ENCODE assay signal across 10 cellular contexts in the genomic region with DNA sequence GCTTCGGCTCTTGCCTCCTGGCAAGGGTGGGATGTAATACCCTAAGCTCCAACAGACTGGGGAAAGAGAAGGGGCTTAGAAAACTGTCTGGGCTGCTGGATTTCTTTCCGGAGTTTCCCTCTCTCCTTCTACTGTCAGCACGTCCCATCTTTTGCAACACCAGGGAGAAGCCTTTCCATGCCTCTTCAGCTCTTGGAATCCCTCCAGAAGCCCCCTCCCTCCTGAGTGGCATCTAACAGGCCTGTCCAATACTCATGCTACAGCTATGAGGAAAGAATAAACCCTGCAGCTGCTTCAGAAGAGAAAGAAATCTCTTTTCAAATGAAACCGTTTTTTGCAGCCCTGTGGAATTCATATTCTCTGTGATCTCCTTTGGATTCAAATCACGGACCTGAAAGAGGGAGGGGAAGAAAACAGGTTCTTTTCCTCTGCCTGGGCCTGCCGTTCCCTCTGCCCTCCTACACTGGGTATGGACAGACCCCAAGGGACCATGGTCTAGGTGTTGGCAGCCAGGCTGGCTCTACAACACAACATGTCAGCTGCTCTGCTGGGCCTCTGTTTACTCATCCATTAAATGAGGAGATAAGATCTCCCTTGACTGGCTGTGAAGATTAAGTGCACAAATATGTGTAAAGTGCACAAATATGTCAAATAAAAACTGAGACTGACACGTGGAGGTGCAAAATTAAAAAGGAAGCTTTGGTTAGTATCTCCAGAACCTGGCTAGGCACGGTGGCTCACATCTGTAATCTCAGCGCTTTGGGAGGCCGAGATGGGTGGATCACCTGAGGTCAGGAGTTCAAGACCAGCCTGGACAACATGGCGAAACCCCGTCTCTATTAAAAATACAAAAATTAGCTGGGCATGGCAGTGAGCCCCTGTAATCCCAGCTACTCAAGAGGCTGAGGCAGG. TPM values are rescaled to one million over a fixed set of nuclear protein-coding genes. Genes with fewer than 3 reads are reported as not detected.
DNase-seq lines count a peak whose midpoint lies in the region; ATAC-seq and TF ChIP-seq lines count a peak whose summit lies in the region.
"Had no signal": no experiment of that assay in that cellular context is flagged by ENCODE, and none has a peak within 500 bp of the region (broad histone marks: within the 10 kb centered on the region; RNA-seq: fewer than 3 reads in every experiment).

No MANE protein-coding gene starts in this region.

- H3K4me1 ChIP-seq in heart left ventricle (peaks cover 3 to 66% (median 55%) of the 10 kb centered on the region in 12 donors), vagina (peaks cover 53% of the 10 kb centered on the region)

- H3K27me3 ChIP-seq in heart left ventricle (no peaks in the 10 kb centered on the region), vagina (no peaks in the 10 kb centered on the region)

- 59 to 64% (median 60%) methylated on average over 12 of the region's 12 CpGs for WGBS in heart left ventricle, 4 donors

- no peaks in the 10 kb centered on the region for H3K9me3 ChIP-seq in heart left ventricle
- no peaks in the 10 kb centered on the region for H3K9me3 ChIP-seq in vagina

- intact Hi-C loops in heart left ventricle (cut with DNase I), result loop anchor here in 1 of 10 donors (10.0 kb wide), 1 partner anchor 138 kb away; the partner anchor contains the start of gene TP53BP2
- intact Hi-C loops in left ventricle myocardium superior (cut with micrococcal nuclease), result no loop called here
- intact Hi-C loops in vagina (cut with DNase I), result loop anchor here (5.0 kb wide), 1 partner anchor 141 kb away; the partner anchor contains the start of gene TP53BP2

- no peak for DNase-seq in heart left ventricle
- DNase-seq in left ventricle myocardium superior, result no peak
- DNase-seq in islet precursor cell, result peak; percentile 82
- DNase-seq in vagina (ENCODE audit: extremely low spot score in 2 of 2), result peak in 1 of 2 donors; percentile 64
- DNase-seq in NK-92 treated with Interleukin-12 subunit alpha and Interleukin-12 subunit beta, amount 100 ng/mL, for 24 hours (lab: John Stamatoyannopoulos, UW), result no peak
- DNase-seq in SIG-M5 (lab: John Stamatoyannopoulos, UW), result no peak
- DNase-seq: CD4-positive, alpha-beta T cell had no signal

- peak overlapping the region in 11 of 12 donors; percentile 35 to 88 (median 77) for H3K27ac ChIP-seq in heart left ventricle
- H3K27ac ChIP-seq in vagina, result peak overlapping the region; percentile 88
- H3K27ac ChIP-seq: KMS-11 had no signal

- no peak for ATAC-seq in heart left ventricle
- no peak for ATAC-seq in left ventricle myocardium superior
- no peak for ATAC-seq in HG02623 (IDR thresholded peaks at IDR 0.05; ENCODE audit: unreplicated experiment)

- no peaks in the 10 kb centered on the region for H3K36me3 ChIP-seq in heart left ventricle
- H3K36me3 ChIP-seq in vagina, result no peaks in the 10 kb centered on the region

- TF ChIP-seq CTCF in heart left ventricle (IDR thresholded peaks at IDR 0.05) (no peak), WI38 (IDR thresholded peaks at IDR 0.05; ENCODE audit: low read depth, low read length) (no peak), vagina (IDR thresholded peaks at IDR 0.05) (no peak)

- TF ChIP-seq POLR2A in heart left ventricle (IDR thresholded peaks at IDR 0.05) (no peak), vagina (IDR thresholded peaks at IDR 0.05) (no peak)

- no peak overlapping the region for H3K4me3 ChIP-seq in heart left ventricle
- peak overlapping the region; percentile 30 for H3K4me3 ChIP-seq in WI38 (ENCODE audit: low read depth, low read length)
- H3K4me3 ChIP-seq in vagina, result no peak overlapping the region

RNA-seq across cellular contexts. Expression of gene CAPN2, which starts 6.0 kb away (rescaled TPM):
- 100 to 1,000 TPM in 2 of 9 donors, 10 to 100 TPM in 7; 60.2 to 115 (median 82.7) TPM for total RNA-seq in heart left ventricle
- polyA plus RNA-seq in heart left ventricle, result 10 to 100 TPM; 54.4 to 75.7 TPM
- 76.9 TPM for total RNA-seq in left ventricle myocardium superior
- total RNA-seq in vagina, result 208 TPM

RNA-seq across cellular contexts. Expression of gene CAPN8, which starts 40.8 kb away (rescaled TPM):
- total RNA-seq in heart left ventricle, result not detected
- not detected for polyA plus RNA-seq in heart left ventricle
- not detected for total RNA-seq in left ventricle myocardium superior
- total RNA-seq in vagina, result 0.49 TPM
